ENCODE assay signal across 8 cellular contexts in genomic region chr2:200454839-200455801, GRCh38. TPM values are rescaled to one million over a fixed set of nuclear protein-coding genes. Genes with fewer than 3 reads are reported as not detected.
DNase-seq lines count a peak whose midpoint lies in the region; ATAC-seq and TF ChIP-seq lines count a peak whose summit lies in the region.

No MANE protein-coding gene starts in this region.

- peak overlapping the region; percentile 61 for H3K27ac Mint-ChIP-seq in activated T-helper 2 cell treated with anti-CD3 and anti-CD28 coated beads, Interferon-gamma antibody, Interleukin-2, Interleukin-4, amounts not matched to agents 10 μg/mL and 5 μg/mL and 100 μg/mL, durations not matched to agents 14 hours and 24 hours and 36 hours

- peaks cover 23% of the 10 kb centered on the region for H3K4me1 ChIP-seq in skeletal muscle satellite cell (ENCODE audit: control insufficient read depth, insufficient read depth, low read length)
- H3K4me1 ChIP-seq in tibial artery, result no peaks in the 10 kb centered on the region

- peaks cover 24% of the 10 kb centered on the region for H3K36me3 Mint-ChIP-seq in activated T-helper 2 cell treated with anti-CD3 and anti-CD28 coated beads, Interferon-gamma antibody, Interleukin-2, Interleukin-4, amounts not matched to agents 10 μg/mL and 5 μg/mL and 100 μg/mL, durations not matched to agents 14 hours and 24 hours and 36 hours (ENCODE audit: low read depth)

- peaks cover 33% of the 10 kb centered on the region for H3K4me1 Mint-ChIP-seq in activated T-helper 2 cell treated with anti-CD3 and anti-CD28 coated beads, Interferon-gamma antibody, Interleukin-2, Interleukin-4, amounts not matched to agents 10 μg/mL and 5 μg/mL and 100 μg/mL, durations not matched to agents 14 hours and 24 hours and 36 hours (ENCODE audit: low read depth)

- peak overlapping the region; percentile 25 for H3K4me3 ChIP-seq in skeletal muscle satellite cell (ENCODE audit: low read length)
- no peak overlapping the region for H3K4me3 ChIP-seq in tibial artery

- TF ChIP-seq CTCF in tibial artery (IDR thresholded peaks at IDR 0.05), result no peak

- no peak overlapping the region for H3K4me3 Mint-ChIP-seq in activated T-helper 2 cell treated with anti-CD3 and anti-CD28 coated beads, Interferon-gamma antibody, Interleukin-2, Interleukin-4, amounts not matched to agents 10 μg/mL and 5 μg/mL and 100 μg/mL, durations not matched to agents 14 hours and 24 hours and 36 hours (ENCODE audit: low read depth)

- H3K27ac ChIP-seq in tibial artery, result no peak overlapping the region

- peak; percentile 26 for DNase-seq in stimulated activated CD4-positive, alpha-beta T cell treated with anti-CD3 and anti-CD28 coated beads, Interleukin-1b, Interleukin-23, amount 100 ng/mL, for 48 hours
- DNase-seq in stimulated activated CD4-positive, alpha-beta T cell treated with anti-CD3 and anti-CD28 coated beads, Interleukin-4, amount 100 ng/mL, for 1 hour, result no peak
- no peak for DNase-seq in activated T-helper 2 cell treated with anti-CD3 and anti-CD28 coated beads, Interferon-gamma antibody, Interleukin-2, Interleukin-4, amounts not matched to agents 10 μg/mL and 5 μg/mL and 100 μg/mL, durations not matched to agents 14 hours and 24 hours and 36 hours (ENCODE audit: low spot score)
- DNase-seq in tibial artery (no peak), NCI-H69 (lab: John Stamatoyannopoulos, UW) (no peak), NCI-H1694 treated with DMSO at 0.1 percent for 48 hours (lab: John Stamatoyannopoulos, UW) (no peak)

- no peaks in the 10 kb centered on the region for H3K27me3 ChIP-seq in skeletal muscle satellite cell (ENCODE audit: control insufficient read depth, insufficient read depth, low read length)
- no peaks in the 10 kb centered on the region for H3K27me3 ChIP-seq in tibial artery

- H3K9me3 Mint-ChIP-seq in activated T-helper 2 cell treated with anti-CD3 and anti-CD28 coated beads, Interferon-gamma antibody, Interleukin-2, Interleukin-4, amounts not matched to agents 10 μg/mL and 5 μg/mL and 100 μg/mL, durations not matched to agents 14 hours and 24 hours and 36 hours, result no peaks in the 10 kb centered on the region

- H3K27me3 Mint-ChIP-seq in activated T-helper 2 cell treated with anti-CD3 and anti-CD28 coated beads, Interferon-gamma antibody, Interleukin-2, Interleukin-4, amounts not matched to agents 10 μg/mL and 5 μg/mL and 100 μg/mL, durations not matched to agents 14 hours and 24 hours and 36 hours (ENCODE audit: low read depth), result no peaks in the 10 kb centered on the region

- H3K4me2 ChIP-seq in skeletal muscle satellite cell (ENCODE audit: low read length), result peak overlapping the region; percentile 50

- ATAC-seq in HG03060 (IDR thresholded peaks at IDR 0.05; ENCODE audit: low read depth, unreplicated experiment), result peak; percentile 77

- H3K9me3 ChIP-seq in skeletal muscle satellite cell (replicated peaks; ENCODE audit: low read length) (no peaks in the 10 kb centered on the region), tibial artery (no peaks in the 10 kb centered on the region)

- intact Hi-C loops in activated T-helper 2 cell treated with anti-CD3 and anti-CD28 coated beads, Interferon-gamma antibody, Interleukin-2, Interleukin-4, amounts not matched to agents 10 μg/mL and 5 μg/mL and 100 μg/mL, durations not matched to agents 14 hours and 24 hours and 36 hours (cut with micrococcal nuclease), result loop anchor here (1.0 to 2.0 kb wide), 7 partner anchors 8 to 477 kb away; no protein-coding TSS in a partner anchor
- intact Hi-C loops in tibial artery (cut with DNase I; ENCODE audit: low total_unique reads), result no loop called here

- H3K36me3 ChIP-seq in skeletal muscle satellite cell (ENCODE audit: insufficient read depth, low read length) (peaks cover 22% of the 10 kb centered on the region), tibial artery (peaks cover 0 to 34% (median 0%) of the 10 kb centered on the region in 3 donors)

- H3K9ac ChIP-seq in skeletal muscle satellite cell (ENCODE audit: low read depth, low read length), result no peak overlapping the region

RNA-seq across cellular contexts. Expression of gene KCTD18, which starts 54.7 kb away (rescaled TPM):
- 12.3 and 14.1 TPM in 2 replicates for total RNA-seq in activated T-helper 2 cell treated with anti-CD3 and anti-CD28 coated beads, Interferon-gamma antibody, Interleukin-2, Interleukin-4, amounts not matched to agents 10 μg/mL and 5 μg/mL and 100 μg/mL, durations not matched to agents 14 hours and 24 hours and 36 hours
- 13.2 and 14.6 TPM in 2 replicates for total RNA-seq in skeletal muscle satellite cell (2012; rRNA removed)
